ENCODE assay signal across 37 cellular contexts in genomic region chr10:16559236-16559773, GRCh38. TPM values are rescaled to one million over a fixed set of nuclear protein-coding genes. Genes with fewer than 3 reads are reported as not detected.
"Had no signal": no experiment of that assay in that cellular context is flagged by ENCODE, and none has a peak within 500 bp of the region (broad histone marks: within the 10 kb centered on the region; RNA-seq: fewer than 3 reads in every experiment).

No MANE protein-coding gene starts in this region.

- DNase-seq: activated B cell treated with CpG ODN at 0.5 μM for 24 hours; activated CD4-positive, alpha-beta T cell treated with anti-CD3 and anti-CD28 coated beads for 48 hours; activated CD4-positive, alpha-beta T cell treated with anti-CD3 and anti-CD28 coated beads, Interleukin-2, amount 50 U/mL, for 1 hour; activated CD4-positive, alpha-beta T cell treated with anti-CD3 and anti-CD28 coated beads, Interleukin-2, amount 50 U/mL, for 48 hours; activated CD8-positive, alpha-beta memory T cell treated with anti-CD3 and anti-CD28 coated beads for 24 hours; activated CD8-positive, alpha-beta T cell treated with anti-CD3 and anti-CD28 coated beads for 36 hours; activated effector memory CD4-positive, alpha-beta T cell treated with Interleukin-2 at 50 U/mL for 16 hours; activated gamma-delta T cell treated with Interleukin-2 at 50 U/mL for 16 hours; activated naive CD4-positive, alpha-beta T cell treated with anti-CD3 and anti-CD28 coated beads, Interleukin-2, amount 50 U/mL, for 16 hours; activated naive CD4-positive, alpha-beta T cell treated with Interleukin-2 at 50 U/mL for 16 hours; activated T-cell treated with anti-CD3 and anti-CD28 coated beads, Interleukin-2, amount 50 U/mL, for 4 hours; amniotic stem cell; aorta; body of pancreas; caudate nucleus; cortex of kidney; dermis blood vessel endothelial cell; effector CD4-positive, alpha-beta T cell; effector memory CD8-positive, alpha-beta T cell; esophagus squamous epithelium; foreskin melanocyte; heart right ventricle; T-helper 17 cell; T1000; WERI-Rb-1 had no signal

- ATAC-seq: activated CD4-positive, CD25-positive, alpha-beta regulatory T cell treated with anti-CD3 and anti-CD28 coated beads, Interleukin-2, amount 50 U/mL, for 24 hours; activated CD8-positive, alpha-beta T cell treated with anti-CD3 and anti-CD28 coated beads for 36 hours; activated T-cell treated with anti-CD3 and anti-CD28 coated beads, Interleukin-2, amount 50 U/mL, for 4 hours; activated T-helper 17 cell treated with anti-CD3 and anti-CD28 coated beads, Interleukin-2, amount 50 U/mL, for 72 hours; body of pancreas; effector memory CD8-positive, alpha-beta T cell; gastroesophageal sphincter; heart right ventricle; T-helper 17 cell had no signal

- H3K9me3 ChIP-seq: esophagus squamous epithelium had no signal

- H3K27ac ChIP-seq: body of pancreas, epithelial cell of prostate, esophagus squamous epithelium, gastroesophageal sphincter, heart right ventricle, WERI-Rb-1 had no signal

- H3K36me3 ChIP-seq: esophagus squamous epithelium, gastroesophageal sphincter, heart right ventricle, WERI-Rb-1 had no signal

- H3K27me3 ChIP-seq: body of pancreas, esophagus squamous epithelium had no signal

- FAIRE-seq: colon, endometrium, endothelial cell of umbilical vein had no signal

- H3K4me3 ChIP-seq: body of pancreas, esophagus squamous epithelium, gastroesophageal sphincter, heart right ventricle had no signal

- H3K4me1 ChIP-seq: body of pancreas, esophagus squamous epithelium, gastroesophageal sphincter, heart right ventricle had no signal

RNA-seq across cellular contexts. Expression of gene C1QL3, which starts 37.6 kb away (rescaled TPM):
- total RNA-seq: activated B cell treated with CpG ODN at 0.5 μM for 24 hours; activated T-cell treated with anti-CD3 and anti-CD28 coated beads, Interleukin-2, amount 50 U/mL, for 4 hours; aorta; body of pancreas; chondrocyte; endothelial cell of umbilical vein; esophagus squamous epithelium; fibroblast of villous mesenchyme; T-helper 17 cell had no signal
- polyA plus RNA-seq: adipose tissue, endothelial cell of umbilical vein, esophagus, fibroblast of lung had no signal
